ENCODE assay signal across 34 cellular contexts in genomic region chr7:100398239-100398638, GRCh38. TPM values are rescaled to one million over a fixed set of nuclear protein-coding genes. Genes with fewer than 3 reads are reported as not detected.
DNase-seq lines count a peak whose midpoint lies in the region; ATAC-seq and TF ChIP-seq lines count a peak whose summit lies in the region.
"Had no signal": no experiment of that assay in that cellular context is flagged by ENCODE, and none has a peak within 500 bp of the region (broad histone marks: within the 10 kb centered on the region; RNA-seq: fewer than 3 reads in every experiment).

No MANE protein-coding gene starts in this region.

- H3K9me3 ChIP-seq in BLaER1 (no peaks in the 10 kb centered on the region), BE2C (no peaks in the 10 kb centered on the region)
- H3K9me3 ChIP-seq in CD8-positive, alpha-beta memory T cell (ENCODE audit: low read length), result no peaks in the 10 kb centered on the region
- H3K9me3 ChIP-seq: ascending aorta, SK-N-SH, upper lobe of right lung had no signal

- no peak for DNase-seq in CD8-positive, alpha-beta memory T cell
- peak; percentile 76 for DNase-seq in cerebellum (ENCODE audit: low spot score)
- no peak for DNase-seq in nephron progenitor cell
- no peak for DNase-seq in activated CD8-positive, alpha-beta memory T cell treated with anti-CD3 and anti-CD28 coated beads for 24 hours
- no peak for DNase-seq in BE2C
- DNase-seq in chondrocyte (ENCODE audit: low spot score), result no peak
- DNase-seq: activated CD4-positive, alpha-beta T cell treated with anti-CD3 and anti-CD28 coated beads for 1 hour; activated CD8-positive, alpha-beta T cell treated with anti-CD3 and anti-CD28 coated beads for 36 hours; Calu3; DMS79; foreskin melanocyte; GDM1; GM23248; heart left ventricle; kidney; left ventricle myocardium superior; MM.1S; NCI-H2029; NCI-H526; PC-9; SK-N-SH; stimulated activated CD4-positive, alpha-beta T cell treated with anti-CD3 and anti-CD28 coated beads, Interleukin-15, amount 100 ng/mL, for 24 hours; stimulated activated CD4-positive, alpha-beta T cell treated with anti-CD3 and anti-CD28 coated beads, Interleukin-4, amount 100 ng/mL, for 4 hours; T-helper 17 cell; upper lobe of right lung had no signal

- TF ChIP-seq CTCF in nephron progenitor cell (IDR thresholded peaks at IDR 0.05), result no peak
- no peak for TF ChIP-seq CTCF in BE2C (IDR thresholded peaks at IDR 0.05; ENCODE audit: low read depth, low read length)
- no peak for TF ChIP-seq CTCF in chondrocyte (IDR thresholded peaks at IDR 0.05)

- CTCF ChIA-PET in CD8-positive, alpha-beta memory T cell (lab: Charles Lee), result interaction anchor here (1.2 kb wide), 1 partner anchor 9 kb away, joined by 4 read pairs; no protein-coding TSS in a partner anchor

- H3K4me1 ChIP-seq in BLaER1 (peaks cover 36% of the 10 kb centered on the region), BE2C (no peaks in the 10 kb centered on the region)
- peaks cover 18% of the 10 kb centered on the region for H3K4me1 ChIP-seq in CD8-positive, alpha-beta memory T cell (ENCODE audit: insufficient read depth, low read length)
- H3K4me1 ChIP-seq: ascending aorta, upper lobe of right lung had no signal

- ATAC-seq in HG03442 (IDR thresholded peaks at IDR 0.05; ENCODE audit: unreplicated experiment), result no peak
- ATAC-seq: activated CD8-positive, alpha-beta T cell treated with anti-CD3 and anti-CD28 coated beads for 36 hours; activated naive CD4-positive, alpha-beta T cell treated with anti-CD3 and anti-CD28 coated beads, Interleukin-2, amount 50 U/mL, for 72 hours; activated T-helper 17 cell treated with anti-CD3 and anti-CD28 coated beads, Interleukin-2, amount 50 U/mL, for 72 hours; left ventricle myocardium superior; T-helper 17 cell had no signal

- peaks cover 0 to 1% of the 10 kb centered on the region in 2 donors for H3K27me3 Mint-ChIP-seq in CD8-positive, alpha-beta memory T cell
- H3K27me3 Mint-ChIP-seq in nephron progenitor cell (ENCODE audit: low read depth, poor library complexity) (peaks cover 46% of the 10 kb centered on the region), chondrocyte (ENCODE audit: low read depth) (peaks cover 44% of the 10 kb centered on the region)
- H3K27me3 Mint-ChIP-seq: T-helper 17 cell had no signal

- no peak overlapping the region for H3K9ac ChIP-seq in BLaER1
- H3K9ac ChIP-seq: GM23248, KMS-11, SK-N-SH had no signal

- H3K27me3 ChIP-seq in BLaER1, result no peaks in the 10 kb centered on the region
- H3K27me3 ChIP-seq in CD8-positive, alpha-beta memory T cell (ENCODE audit: insufficient read depth, low read length, poor library complexity, severe bottlenecking), result no peaks in the 10 kb centered on the region
- H3K27me3 ChIP-seq in BE2C, result no peaks in the 10 kb centered on the region
- H3K27me3 ChIP-seq: ascending aorta, cardiac muscle cell, heart left ventricle, upper lobe of right lung had no signal

- H3K4me1 Mint-ChIP-seq in CD8-positive, alpha-beta memory T cell, result peaks cover 17 to 30% (median 28%) of the 10 kb centered on the region in 3 donors
- H3K4me1 Mint-ChIP-seq in nephron progenitor cell (peaks cover 26% of the 10 kb centered on the region), chondrocyte (ENCODE audit: low read depth) (no peaks in the 10 kb centered on the region)

- H4K20me1 ChIP-seq in BLaER1, result no peaks in the 10 kb centered on the region

- peaks cover 0 to 2% (median 0%) of the 10 kb centered on the region in 3 donors for H3K36me3 Mint-ChIP-seq in CD8-positive, alpha-beta memory T cell
- H3K36me3 Mint-ChIP-seq in nephron progenitor cell (ENCODE audit: low read depth) (no peaks in the 10 kb centered on the region), chondrocyte (ENCODE audit: low read depth) (no peaks in the 10 kb centered on the region)
- H3K36me3 Mint-ChIP-seq: activated naive CD4-positive, alpha-beta T cell treated with anti-CD3 and anti-CD28 coated beads, Interleukin-2, amount 50 U/mL, for 72 hours had no signal

- no peak overlapping the region for H3K27ac ChIP-seq in BLaER1
- H3K27ac ChIP-seq in CD8-positive, alpha-beta memory T cell (ENCODE audit: low read depth, low read length), result no peak overlapping the region
- H3K27ac ChIP-seq: ascending aorta, C4-2B, cardiac muscle cell, GM23248, heart left ventricle, KMS-11, PC-9, upper lobe of right lung had no signal

- peak overlapping the region in 1 of 7 donors; percentile 27 for H3K4me3 Mint-ChIP-seq in CD8-positive, alpha-beta memory T cell
- peak overlapping the region; percentile 7 for H3K4me3 Mint-ChIP-seq in nephron progenitor cell
- H3K4me3 Mint-ChIP-seq in chondrocyte (ENCODE audit: unreplicated experiment), result no peak overlapping the region
- H3K4me3 Mint-ChIP-seq: activated CD8-positive, alpha-beta T cell treated with anti-CD3 and anti-CD28 coated beads for 36 hours; T-helper 17 cell had no signal

- H3K4me3 ChIP-seq in BLaER1, result no peak overlapping the region
- H3K4me3 ChIP-seq in CD8-positive, alpha-beta memory T cell (ENCODE audit: low read length), result no peak overlapping the region
- H3K4me3 ChIP-seq in BE2C (ENCODE audit: low read depth, low read length), result no peak overlapping the region
- H3K4me3 ChIP-seq: ascending aorta, cardiac muscle cell, GM23248, heart left ventricle, PC-9, upper lobe of right lung had no signal

- H3K36me3 ChIP-seq in BLaER1 (no peaks in the 10 kb centered on the region), BE2C (no peaks in the 10 kb centered on the region)
- H3K36me3 ChIP-seq in CD8-positive, alpha-beta memory T cell (ENCODE audit: insufficient read depth, low read length), result no peaks in the 10 kb centered on the region
- H3K36me3 ChIP-seq: ascending aorta, cardiac muscle cell, upper lobe of right lung had no signal

- POLR2A ChIA-PET in CD8-positive, alpha-beta memory T cell (lab: Charles Lee), result interaction anchor here (0.7 kb wide), 1 partner anchor 316 kb away, joined by 5 read pairs; no protein-coding TSS in a partner anchor

- H3K9me3 Mint-ChIP-seq in CD8-positive, alpha-beta memory T cell, result no peaks in the 10 kb centered on the region
- no peaks in the 10 kb centered on the region for H3K9me3 Mint-ChIP-seq in nephron progenitor cell
- H3K9me3 Mint-ChIP-seq in chondrocyte (ENCODE audit: low read depth), result no peaks in the 10 kb centered on the region
- H3K9me3 Mint-ChIP-seq: activated CD8-positive, alpha-beta T cell treated with anti-CD3 and anti-CD28 coated beads for 36 hours; activated naive CD4-positive, alpha-beta T cell treated with anti-CD3 and anti-CD28 coated beads, Interleukin-2, amount 50 U/mL, for 72 hours; activated T-helper 17 cell treated with anti-CD3 and anti-CD28 coated beads, Interleukin-2, amount 50 U/mL, for 72 hours had no signal

- H3K27ac Mint-ChIP-seq in CD8-positive, alpha-beta memory T cell, result peak overlapping the region in 6 of 8 donors; percentile 26 to 90 (median 48)
- no peak overlapping the region for H3K27ac Mint-ChIP-seq in nephron progenitor cell
- no peak overlapping the region for H3K27ac Mint-ChIP-seq in chondrocyte (ENCODE audit: unreplicated experiment)
- H3K27ac Mint-ChIP-seq: activated CD8-positive, alpha-beta T cell treated with anti-CD3 and anti-CD28 coated beads for 36 hours; activated naive CD4-positive, alpha-beta T cell treated with anti-CD3 and anti-CD28 coated beads, Interleukin-2, amount 50 U/mL, for 72 hours; activated T-helper 17 cell treated with anti-CD3 and anti-CD28 coated beads, Interleukin-2, amount 50 U/mL, for 72 hours; T-helper 17 cell had no signal

- peak overlapping the region; percentile 71; the same call in 1 of the 2 replicates for H3K4me2 ChIP-seq in BLaER1
- H3K4me2 ChIP-seq: KMS-11, PC-9, SK-N-SH had no signal

RNA-seq across cellular contexts. Expression of gene PILRA, which starts 25.0 kb away (rescaled TPM):
- 1 to 10 TPM in 1 of 2 experiments, under 1 TPM in 1; 0.84 to 1.9 TPM for total RNA-seq in CD8-positive, alpha-beta memory T cell
- polyA plus RNA-seq in CD8-positive, alpha-beta memory T cell, result 0.37 TPM
- total RNA-seq in cerebellum, result 3.3 TPM
- polyA plus RNA-seq in BE2C (2012; ENCODE audit: insufficient read depth, insufficient read length, low read depth), result 3.0 TPM
- 0.60 to 0.92 TPM (median 0.62 TPM) in 3 replicates for total RNA-seq in chondrocyte
- total RNA-seq: dermis microvascular lymphatic vessel endothelial cell, GM23248 had no signal

RNA-seq across cellular contexts. Expression of gene ZCWPW1, which starts 30.3 kb away (rescaled TPM):
- 1 to 10 TPM; 4.3 to 5.0 TPM for total RNA-seq in CD8-positive, alpha-beta memory T cell
- polyA plus RNA-seq in CD8-positive, alpha-beta memory T cell, result 6.5 TPM
- total RNA-seq in cerebellum (2.8 TPM), chondrocyte (2.3 to 3.8 TPM (median 2.6 TPM) in 3 replicates)
- 1.0 TPM for polyA plus RNA-seq in BE2C (2012; ENCODE audit: insufficient read depth, insufficient read length, low read depth)
- total RNA-seq: ascending aorta had no signal

RNA-seq across cellular contexts. Expression of gene MEPCE, which starts 31.4 kb away (rescaled TPM):
- 10 to 100 TPM; 75.9 to 78.8 TPM for total RNA-seq in CD8-positive, alpha-beta memory T cell
- 13.6 TPM for polyA plus RNA-seq in CD8-positive, alpha-beta memory T cell
- total RNA-seq in cerebellum (18.5 TPM), chondrocyte (30.9 to 39.1 TPM (median 31.8 TPM) in 3 replicates)
- 78.8 TPM for polyA plus RNA-seq in BE2C (2012; ENCODE audit: insufficient read depth, insufficient read length, low read depth)

RNA-seq across cellular contexts. Expression of gene PPP1R35, which starts 38.1 kb away (rescaled TPM):
- 10 to 100 TPM; 41.4 to 46.3 TPM for total RNA-seq in CD8-positive, alpha-beta memory T cell
- polyA plus RNA-seq in CD8-positive, alpha-beta memory T cell, result 50.2 TPM
- 6.4 TPM for total RNA-seq in cerebellum
- 138 TPM for polyA plus RNA-seq in BE2C (2012; ENCODE audit: insufficient read depth, insufficient read length, low read depth)
- 20.5 to 23.0 TPM (median 21.0 TPM) in 3 replicates for total RNA-seq in chondrocyte

RNA-seq across cellular contexts. Expression of gene PILRB, which starts 40.3 kb away (rescaled TPM):
- total RNA-seq in CD8-positive, alpha-beta memory T cell, result 10 to 100 TPM; 33.5 to 33.7 TPM
- polyA plus RNA-seq in CD8-positive, alpha-beta memory T cell, result 18.1 TPM
- total RNA-seq in cerebellum, result 18.4 TPM
- polyA plus RNA-seq in BE2C (2012; ENCODE audit: insufficient read depth, insufficient read length, low read depth), result 154 TPM
- 19.1 to 32.2 TPM (median 20.3 TPM) in 3 replicates for total RNA-seq in chondrocyte

Comparison
In these comparisons a context has a peak if more than half of its experiments do, and no peak if none do; other contexts are left out.
1. H3K27ac Mint-ChIP-seq: peak in CD8-positive, alpha-beta memory T cell (6 of 8); none in nephron progenitor cell (single experiment) and chondrocyte (single experiment).